8 cellular contexts compared by ENCODE assay signal in the genomic region with DNA sequence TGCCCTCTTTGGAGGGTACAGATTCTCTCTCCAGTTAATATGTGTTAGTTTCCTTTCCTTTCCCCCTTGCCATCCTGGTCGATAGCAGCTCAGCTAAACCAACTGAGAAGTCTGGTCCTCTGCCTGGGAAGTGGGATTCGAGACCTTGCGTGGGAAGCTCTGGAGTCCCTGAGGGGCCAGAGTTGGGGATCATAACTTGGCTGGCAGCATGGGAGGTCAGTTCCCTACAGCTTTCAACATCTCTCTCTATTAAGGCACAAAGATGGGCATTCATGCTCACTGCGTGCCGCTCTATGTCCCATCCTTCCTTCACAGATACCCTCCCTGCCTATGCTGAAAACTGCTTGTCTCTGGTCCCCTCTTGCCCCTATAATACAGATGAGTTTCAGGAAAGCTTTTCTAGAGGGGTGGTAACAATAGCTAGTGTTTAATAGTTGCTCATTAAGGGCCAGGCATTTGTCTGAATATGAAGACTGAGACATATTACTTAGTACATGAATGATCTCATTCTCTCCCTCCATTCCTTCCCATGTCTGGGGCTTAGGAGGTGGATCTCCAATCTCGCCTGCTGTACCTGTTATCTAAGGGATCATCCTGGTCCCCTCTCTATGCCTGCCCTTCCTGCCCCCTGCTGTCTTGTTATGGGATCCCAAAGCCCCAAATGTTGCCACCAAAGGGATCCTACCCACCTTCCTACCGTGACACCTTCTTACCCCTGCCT. TPM values are rescaled to one million over a fixed set of nuclear protein-coding genes. Genes with fewer than 3 reads are reported as not detected.
DNase-seq lines count a peak whose midpoint lies in the region; TF ChIP-seq lines count a peak whose summit lies in the region.
"Had no signal": no experiment of that assay in that cellular context is flagged by ENCODE, and none has a peak within 500 bp of the region (broad histone marks: within the 10 kb centered on the region; RNA-seq: fewer than 3 reads in every experiment).

No MANE protein-coding gene starts in this region.

- H3K27ac ChIP-seq in Peyer's patch (peak overlapping the region; percentile 78 to 100 (median 94)), skin epidermis (peak overlapping the region in 12 of 21 experiments; percentile 16 to 93 (median 76))

- H3K9me3 ChIP-seq in Peyer's patch: no peaks in the 10 kb centered on the region
- H3K9me3 ChIP-seq in endocrine pancreas (ENCODE audit: control insufficient read depth, low read length): no peaks in the 10 kb centered on the region

- no peaks in the 10 kb centered on the region for H3K27me3 ChIP-seq in Peyer's patch
- H3K27me3 ChIP-seq in endocrine pancreas (ENCODE audit: control insufficient read depth, insufficient read depth, low read length): no peaks in the 10 kb centered on the region

- DNase-seq in Peyer's patch (no peak), dedifferentiated amniotic fluid mesenchymal stem cell (ENCODE audit: extremely low spot score) (no peak), occipital lobe (lab: John Stamatoyannopoulos, UW) (no peak), NCI-H345 treated with DMSO at 0.1 percent for 48 hours (lab: John Stamatoyannopoulos, UW; ENCODE audit: unreplicated experiment) (no peak)
- DNase-seq: NK-92 treated with Interleukin-12 subunit alpha and Interleukin-12 subunit beta, amount 100 ng/mL, for 24 hours had no signal

- TF ChIP-seq POLR2A in Peyer's patch (IDR thresholded peaks at IDR 0.05): no peak

- peak overlapping the region; percentile 19 for H3K9ac ChIP-seq in endocrine pancreas (ENCODE audit: control insufficient read depth, insufficient read depth, low read length)

- H3K4me1 ChIP-seq in Peyer's patch (peaks cover 36 to 86% (median 50%) of the 10 kb centered on the region in 4 donors), endocrine pancreas (ENCODE audit: control insufficient read depth, insufficient read depth, low read length) (peaks cover 7% of the 10 kb centered on the region)

- TF ChIP-seq CTCF in Peyer's patch (IDR thresholded peaks at IDR 0.05): peak in 1 of 6 experiments; percentile 4

- H3K36me3 ChIP-seq in Peyer's patch (peaks cover 0 to 20% (median 0%) of the 10 kb centered on the region in 3 donors), endocrine pancreas (ENCODE audit: control insufficient read depth, insufficient read depth, low read length) (no peaks in the 10 kb centered on the region)

- H3K4me3 ChIP-seq in Peyer's patch: no peak overlapping the region
- no peak overlapping the region for H3K4me3 ChIP-seq in endocrine pancreas (ENCODE audit: control insufficient read depth, insufficient read depth, low read length)
- no peak overlapping the region for H3K4me3 ChIP-seq in skin epidermis

RNA-seq across cellular contexts. Expression of a gene that starts 10.8 kb away (rescaled TPM):
- 10 to 100 TPM; 43.4 to 80.5 (median 68.5) TPM for total RNA-seq in Peyer's patch
- 91.1 TPM for total RNA-seq in occipital lobe

RNA-seq across cellular contexts. Expression of a gene that starts 19.4 kb away (rescaled TPM):
- 100 to 1,000 TPM in 3 of 4 donors, 10 to 100 TPM in 1; 77.9 to 176 (median 146) TPM for total RNA-seq in Peyer's patch
- total RNA-seq in occipital lobe: 72.5 TPM

RNA-seq across cellular contexts. Expression of a gene that starts 26.8 kb away (rescaled TPM):
- total RNA-seq in Peyer's patch (10 to 100 TPM; 13.2 to 38.8 (median 18.9) TPM), occipital lobe (0.78 TPM)

RNA-seq across cellular contexts. Expression of a gene that starts 48.2 kb away (rescaled TPM):
- 100 to 1,000 TPM in 3 of 4 donors, 10 to 100 TPM in 1; 86.3 to 207 (median 117) TPM for total RNA-seq in Peyer's patch
- total RNA-seq in occipital lobe: 89.2 TPM

RNA-seq across cellular contexts. Expression of a gene that starts 58.4 kb away (rescaled TPM):
- total RNA-seq in Peyer's patch (not detected), occipital lobe (0.16 TPM)
- total RNA-seq: M059J had no signal
